1 cellular context compared by ENCODE assay signal in genomic region chr4:182897601-182898478, GRCh38.
TF ChIP-seq lines count a peak whose summit lies in the region.

No MANE protein-coding gene starts in this region.

TF ChIP-seq in HepG2, 621 proteins besides CTCF, POLR2A, EP300 and RAD21 (continued from another document and continues in another):
- TF ChIP-seq ZBTB44 (CRISPR knock-in tag; IDR thresholded peaks at IDR 0.05) (no peak), ZNF253 (CRISPR knock-in tag; IDR thresholded peaks at IDR 0.05; ENCODE audit: borderline replicate concordance) (no peak; the same call in 1 of the 2 replicates), ADNP (CRISPR knock-in tag; IDR thresholded peaks at IDR 0.05) (no peak), ZFP36L1 (CRISPR knock-in tag; IDR thresholded peaks at IDR 0.05) (peak; percentile 94), FOXO4 (CRISPR knock-in tag; conservative IDR thresholded peaks at IDR 0.05) (no peak), MED8 (CRISPR knock-in tag; IDR thresholded peaks at IDR 0.05; ENCODE audit: insufficient replicate concordance) (peak; percentile 56), ZNF317 (CRISPR knock-in tag; IDR thresholded peaks at IDR 0.05) (peak; percentile 68; the same call in 1 of the 2 replicates), ZNF639 (CRISPR knock-in tag; conservative IDR thresholded peaks at IDR 0.05) (0 out of 2 replicates have a peak, but pooled peaks have one; percentile 48), ZFY (CRISPR knock-in tag; IDR thresholded peaks at IDR 0.05) (peak; percentile 94), AGO1 (IDR thresholded peaks at IDR 0.05; ENCODE audit: low read depth, low read length, poor library complexity, severe bottlenecking) (no peak), ZBTB25 (CRISPR knock-in tag; IDR thresholded peaks at IDR 0.05) (peak; percentile 87), ZNF354B (CRISPR knock-in tag; IDR thresholded peaks at IDR 0.05) (no peak), ISL2 (CRISPR knock-in tag; IDR thresholded peaks at IDR 0.05) (peak; percentile 72; the same call in 1 of the 2 replicates), ZNF780A (CRISPR knock-in tag; IDR thresholded peaks at IDR 0.05) (no peak), WIZ (CRISPR knock-in tag; IDR thresholded peaks at IDR 0.05) (no peak), EHMT2 (IDR thresholded peaks at IDR 0.05; ENCODE audit: borderline replicate concordance, low read depth, low read length) (peak; percentile 54; the same call in 1 of the 2 replicates), NFYB (CRISPR knock-in tag; IDR thresholded peaks at IDR 0.05) (no peak), JARID2 (CRISPR knock-in tag; IDR thresholded peaks at IDR 0.05; ENCODE audit: insufficient replicate concordance) (no peak), TSC22D2 (CRISPR knock-in tag; IDR thresholded peaks at IDR 0.05; ENCODE audit: borderline replicate concordance) (peak; percentile 90; the same call in 1 of the 2 replicates), RARA (CRISPR knock-in tag; IDR thresholded peaks at IDR 0.05) (peak; percentile 90), ZNF350 (CRISPR knock-in tag; IDR thresholded peaks at IDR 0.05; ENCODE audit: borderline replicate concordance, low read depth) (peak; percentile 95), RXRA (CRISPR knock-in tag; IDR thresholded peaks at IDR 0.05) (peak; percentile 90), SIX4 (CRISPR knock-in tag; IDR thresholded peaks at IDR 0.05) (0 out of 2 replicates have a peak, but pooled peaks have one; percentile 61), ZFP36 (IDR thresholded peaks at IDR 0.05; ENCODE audit: borderline replicate concordance, low read depth, low read length, partially characterized antibody) (no peak), MXD1 (CRISPR knock-in tag; IDR thresholded peaks at IDR 0.05) (0 out of 2 replicates have a peak, but pooled peaks have one; percentile 51), PLRG1 (conservative IDR thresholded peaks at IDR 0.05) (no peak), ZEB1 (IDR thresholded peaks at IDR 0.05; ENCODE audit: insufficient replicate concordance, low read depth) (no peak), ZNF205 (CRISPR knock-in tag; IDR thresholded peaks at IDR 0.05) (peak; percentile 96), ATF2 (CRISPR knock-in tag; IDR thresholded peaks at IDR 0.05) (peak; percentile 90), ETV6 (CRISPR knock-in tag; conservative IDR thresholded peaks at IDR 0.05) (no peak), KAT8 (CRISPR knock-in tag; IDR thresholded peaks at IDR 0.05) (peak; percentile 64; the same call in 1 of the 2 replicates), PAWR (CRISPR knock-in tag; IDR thresholded peaks at IDR 0.05; ENCODE audit: borderline replicate concordance) (no peak), CC2D1A (CRISPR knock-in tag; IDR thresholded peaks at IDR 0.05) (no peak), PHF8 (CRISPR knock-in tag; IDR thresholded peaks at IDR 0.05) (peak; percentile 75)
- TF ChIP-seq, protein P1, sequence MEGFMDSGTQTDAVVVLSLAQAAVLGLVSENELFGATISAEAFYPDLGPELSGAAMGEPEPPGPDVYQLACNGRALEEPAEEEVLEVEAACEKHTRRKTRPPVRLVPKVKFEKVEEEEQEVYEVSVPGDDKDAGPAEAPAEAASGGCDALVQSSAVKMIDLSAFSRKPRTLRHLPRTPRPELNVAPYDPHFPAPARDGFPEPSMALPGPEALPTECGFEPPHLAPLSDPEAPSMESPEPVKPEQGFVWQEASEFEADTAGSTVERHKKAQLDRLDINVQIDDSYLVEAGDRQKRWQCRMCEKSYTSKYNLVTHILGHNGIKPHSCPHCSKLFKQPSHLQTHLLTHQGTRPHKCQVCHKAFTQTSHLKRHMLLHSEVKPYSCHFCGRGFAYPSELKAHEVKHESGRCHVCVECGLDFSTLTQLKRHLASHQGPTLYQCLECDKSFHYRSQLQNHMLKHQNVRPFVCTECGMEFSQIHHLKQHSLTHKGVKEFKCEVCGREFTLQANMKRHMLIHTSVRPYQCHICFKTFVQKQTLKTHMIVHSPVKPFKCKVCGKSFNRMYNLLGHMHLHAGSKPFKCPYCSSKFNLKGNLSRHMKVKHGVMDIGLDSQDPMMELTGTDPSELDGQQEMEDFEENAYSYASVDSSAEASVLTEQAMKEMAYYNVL (CRISPR knock-in tag; IDR thresholded peaks at IDR 0.05; ENCODE audit: borderline replicate concordance): peak; percentile 89; the same call in 1 of the 2 replicates
- TF ChIP-seq, protein P2, sequence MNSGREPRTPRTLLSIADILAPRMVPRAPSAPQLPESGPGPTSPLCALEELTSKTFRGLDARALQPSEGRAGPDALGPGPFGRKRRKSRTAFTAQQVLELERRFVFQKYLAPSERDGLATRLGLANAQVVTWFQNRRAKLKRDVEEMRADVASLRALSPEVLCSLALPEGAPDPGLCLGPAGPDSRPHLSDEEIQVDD (CRISPR knock-in tag; IDR thresholded peaks at IDR 0.05; ENCODE audit: borderline replicate concordance): 0 out of 2 replicates have a peak, but pooled peaks have one; percentile 43
- TF ChIP-seq, protein P3, sequence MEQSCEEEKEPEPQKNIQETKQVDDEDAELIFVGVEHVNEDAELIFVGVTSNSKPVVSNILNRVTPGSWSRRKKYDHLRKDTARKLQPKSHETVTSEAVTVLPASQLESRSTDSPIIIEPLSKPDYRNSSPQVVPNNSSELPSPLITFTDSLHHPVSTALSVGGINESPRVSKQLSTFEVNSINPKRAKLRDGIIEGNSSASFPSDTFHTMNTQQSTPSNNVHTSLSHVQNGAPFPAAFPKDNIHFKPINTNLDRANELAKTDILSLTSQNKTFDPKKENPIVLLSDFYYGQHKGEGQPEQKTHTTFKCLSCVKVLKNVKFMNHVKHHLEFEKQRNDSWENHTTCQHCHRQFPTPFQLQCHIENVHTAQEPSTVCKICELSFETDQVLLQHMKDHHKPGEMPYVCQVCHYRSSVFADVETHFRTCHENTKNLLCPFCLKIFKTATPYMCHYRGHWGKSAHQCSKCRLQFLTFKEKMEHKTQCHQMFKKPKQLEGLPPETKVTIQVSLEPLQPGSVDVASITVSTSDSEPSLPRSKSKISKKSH (CRISPR knock-in tag; IDR thresholded peaks at IDR 0.05; ENCODE audit: borderline replicate concordance): peak; percentile 67; the same call in 1 of the 2 replicates
- TF ChIP-seq, protein P4, sequence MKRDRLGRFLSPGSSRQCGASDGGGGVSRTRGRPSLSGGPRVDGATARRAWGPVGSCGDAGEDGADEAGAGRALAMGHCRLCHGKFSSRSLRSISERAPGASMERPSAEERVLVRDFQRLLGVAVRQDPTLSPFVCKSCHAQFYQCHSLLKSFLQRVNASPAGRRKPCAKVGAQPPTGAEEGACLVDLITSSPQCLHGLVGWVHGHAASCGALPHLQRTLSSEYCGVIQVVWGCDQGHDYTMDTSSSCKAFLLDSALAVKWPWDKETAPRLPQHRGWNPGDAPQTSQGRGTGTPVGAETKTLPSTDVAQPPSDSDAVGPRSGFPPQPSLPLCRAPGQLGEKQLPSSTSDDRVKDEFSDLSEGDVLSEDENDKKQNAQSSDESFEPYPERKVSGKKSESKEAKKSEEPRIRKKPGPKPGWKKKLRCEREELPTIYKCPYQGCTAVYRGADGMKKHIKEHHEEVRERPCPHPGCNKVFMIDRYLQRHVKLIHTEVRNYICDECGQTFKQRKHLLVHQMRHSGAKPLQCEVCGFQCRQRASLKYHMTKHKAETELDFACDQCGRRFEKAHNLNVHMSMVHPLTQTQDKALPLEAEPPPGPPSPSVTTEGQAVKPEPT (CRISPR knock-in tag; IDR thresholded peaks at IDR 0.05; ENCODE audit: low read depth): peak; percentile 89
- TF ChIP-seq, protein P5, sequence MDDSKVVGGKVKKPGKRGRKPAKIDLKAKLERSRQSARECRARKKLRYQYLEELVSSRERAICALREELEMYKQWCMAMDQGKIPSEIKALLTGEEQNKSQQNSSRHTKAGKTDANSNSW (CRISPR knock-in tag; IDR thresholded peaks at IDR 0.05; ENCODE audit: borderline replicate concordance): no peak; the same call in 1 of the 2 replicates
- TF ChIP-seq, protein P6, sequence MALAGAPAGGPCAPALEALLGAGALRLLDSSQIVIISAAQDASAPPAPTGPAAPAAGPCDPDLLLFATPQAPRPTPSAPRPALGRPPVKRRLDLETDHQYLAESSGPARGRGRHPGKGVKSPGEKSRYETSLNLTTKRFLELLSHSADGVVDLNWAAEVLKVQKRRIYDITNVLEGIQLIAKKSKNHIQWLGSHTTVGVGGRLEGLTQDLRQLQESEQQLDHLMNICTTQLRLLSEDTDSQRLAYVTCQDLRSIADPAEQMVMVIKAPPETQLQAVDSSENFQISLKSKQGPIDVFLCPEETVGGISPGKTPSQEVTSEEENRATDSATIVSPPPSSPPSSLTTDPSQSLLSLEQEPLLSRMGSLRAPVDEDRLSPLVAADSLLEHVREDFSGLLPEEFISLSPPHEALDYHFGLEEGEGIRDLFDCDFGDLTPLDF (CRISPR knock-in tag; IDR thresholded peaks at IDR 0.05): no peak
- TF ChIP-seq, protein P7, sequence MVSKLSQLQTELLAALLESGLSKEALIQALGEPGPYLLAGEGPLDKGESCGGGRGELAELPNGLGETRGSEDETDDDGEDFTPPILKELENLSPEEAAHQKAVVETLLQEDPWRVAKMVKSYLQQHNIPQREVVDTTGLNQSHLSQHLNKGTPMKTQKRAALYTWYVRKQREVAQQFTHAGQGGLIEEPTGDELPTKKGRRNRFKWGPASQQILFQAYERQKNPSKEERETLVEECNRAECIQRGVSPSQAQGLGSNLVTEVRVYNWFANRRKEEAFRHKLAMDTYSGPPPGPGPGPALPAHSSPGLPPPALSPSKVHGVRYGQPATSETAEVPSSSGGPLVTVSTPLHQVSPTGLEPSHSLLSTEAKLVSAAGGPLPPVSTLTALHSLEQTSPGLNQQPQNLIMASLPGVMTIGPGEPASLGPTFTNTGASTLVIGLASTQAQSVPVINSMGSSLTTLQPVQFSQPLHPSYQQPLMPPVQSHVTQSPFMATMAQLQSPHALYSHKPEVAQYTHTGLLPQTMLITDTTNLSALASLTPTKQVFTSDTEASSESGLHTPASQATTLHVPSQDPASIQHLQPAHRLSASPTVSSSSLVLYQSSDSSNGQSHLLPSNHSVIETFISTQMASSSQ (IDR thresholded peaks at IDR 0.05; ENCODE audit: low read depth): peak; percentile 60; the same call in 1 of the 2 replicates
- TF ChIP-seq, protein P7 (CRISPR knock-in tag; IDR thresholded peaks at IDR 0.05; ENCODE audit: borderline replicate concordance): peak; percentile 92
